Comparison of ENCODE assay signal across 1 cellular context in the genomic region with DNA sequence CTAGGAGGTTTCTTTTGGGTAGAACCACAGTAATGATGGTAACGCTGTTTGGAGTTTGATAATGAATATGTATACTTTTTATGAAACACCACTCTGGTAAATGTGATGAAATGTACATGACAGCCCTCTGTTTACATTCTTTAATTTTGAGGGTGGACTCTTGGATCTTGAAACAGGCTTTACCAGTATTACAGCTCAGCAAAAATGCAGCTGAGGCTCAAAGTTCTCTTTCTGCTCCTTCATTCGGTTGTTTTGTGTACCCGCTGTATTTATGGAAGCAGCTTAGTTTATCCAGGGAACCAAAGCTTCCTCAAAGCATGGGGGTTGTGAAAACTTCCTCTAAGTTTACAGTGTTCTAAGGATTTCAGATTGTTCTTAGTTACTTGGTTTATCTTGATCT.
TF ChIP-seq lines count a peak whose summit lies in the region.

No MANE protein-coding gene starts in this region.

TF ChIP-seq in HepG2, 621 proteins besides CTCF, POLR2A, EP300 and RAD21 (continued from another document and continues in another):
- no peak for TF ChIP-seq ZNF276 (CRISPR knock-in tag; IDR thresholded peaks at IDR 0.05; ENCODE audit: low read depth)
- no peak for TF ChIP-seq ZKSCAN1 (IDR thresholded peaks at IDR 0.05; ENCODE audit: low read length)
- TF ChIP-seq ISL2 (CRISPR knock-in tag; IDR thresholded peaks at IDR 0.05) = peak; percentile 87
- TF ChIP-seq PCBP1 (IDR thresholded peaks at IDR 0.05; ENCODE audit: borderline replicate concordance, low read depth, low read length) = no peak
- no peak for TF ChIP-seq ZNF512 (CRISPR knock-in tag; IDR thresholded peaks at IDR 0.05)
- no peak for TF ChIP-seq ZNF790 (CRISPR knock-in tag; IDR thresholded peaks at IDR 0.05; ENCODE audit: borderline replicate concordance)
- no peak for TF ChIP-seq KLF15 (CRISPR knock-in tag; IDR thresholded peaks at IDR 0.05; ENCODE audit: borderline replicate concordance)
- TF ChIP-seq ZIK1 (CRISPR knock-in tag; IDR thresholded peaks at IDR 0.05; ENCODE audit: borderline replicate concordance, low read depth) = no peak
- TF ChIP-seq ZEB1 (IDR thresholded peaks at IDR 0.05; ENCODE audit: insufficient replicate concordance, low read depth) = no peak
- TF ChIP-seq BRCA1 (CRISPR knock-in tag; IDR thresholded peaks at IDR 0.05) = no peak
- no peak for TF ChIP-seq ZNF468 (CRISPR knock-in tag; IDR thresholded peaks at IDR 0.05)
- TF ChIP-seq, protein P1, sequence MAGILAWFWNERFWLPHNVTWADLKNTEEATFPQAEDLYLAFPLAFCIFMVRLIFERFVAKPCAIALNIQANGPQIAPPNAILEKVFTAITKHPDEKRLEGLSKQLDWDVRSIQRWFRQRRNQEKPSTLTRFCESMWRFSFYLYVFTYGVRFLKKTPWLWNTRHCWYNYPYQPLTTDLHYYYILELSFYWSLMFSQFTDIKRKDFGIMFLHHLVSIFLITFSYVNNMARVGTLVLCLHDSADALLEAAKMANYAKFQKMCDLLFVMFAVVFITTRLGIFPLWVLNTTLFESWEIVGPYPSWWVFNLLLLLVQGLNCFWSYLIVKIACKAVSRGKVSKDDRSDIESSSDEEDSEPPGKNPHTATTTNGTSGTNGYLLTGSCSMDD (CRISPR knock-in tag; IDR thresholded peaks at IDR 0.05) = no peak
- TF ChIP-seq CCAR2 (optimal IDR thresholded peaks at IDR 0.05; ENCODE audit: low read depth, low read length) = no peak
- TF ChIP-seq CEBPG (CRISPR knock-in tag; IDR thresholded peaks at IDR 0.05) = peak; percentile 78
- TF ChIP-seq, protein P2, sequence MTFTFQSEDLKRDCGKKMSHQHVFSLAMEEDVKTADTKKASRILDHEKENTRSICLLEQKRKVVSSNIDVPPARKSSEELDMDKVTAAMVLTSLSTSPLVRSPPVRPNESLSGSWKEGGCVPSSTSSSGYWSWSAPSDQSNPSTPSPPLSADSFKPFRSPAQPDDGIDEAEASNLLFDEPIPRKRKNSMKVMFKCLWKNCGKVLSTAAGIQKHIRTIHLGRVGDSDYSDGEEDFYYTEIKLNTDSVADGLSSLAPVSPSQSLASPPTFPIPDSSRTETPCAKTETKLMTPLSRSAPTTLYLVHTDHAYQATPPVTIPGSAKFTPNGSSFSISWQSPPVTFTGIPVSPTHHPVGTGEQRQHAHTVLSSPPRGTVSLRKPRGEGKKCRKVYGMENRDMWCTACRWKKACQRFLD (CRISPR knock-in tag; IDR thresholded peaks at IDR 0.05; ENCODE audit: borderline replicate concordance) = no peak
- TF ChIP-seq ASH2L (IDR thresholded peaks at IDR 0.05; ENCODE audit: insufficient read length, low read depth, low read length) = peak; percentile 63
- TF ChIP-seq SP2 (CRISPR knock-in tag; IDR thresholded peaks at IDR 0.05) = no peak
- TF ChIP-seq ZNF230 (CRISPR knock-in tag; IDR thresholded peaks at IDR 0.05) = no peak
- TF ChIP-seq DR1 (CRISPR knock-in tag; IDR thresholded peaks at IDR 0.05) = no peak
- no peak for TF ChIP-seq ZNF138 (CRISPR knock-in tag; IDR thresholded peaks at IDR 0.05; ENCODE audit: low read depth)
- TF ChIP-seq, protein P3, sequence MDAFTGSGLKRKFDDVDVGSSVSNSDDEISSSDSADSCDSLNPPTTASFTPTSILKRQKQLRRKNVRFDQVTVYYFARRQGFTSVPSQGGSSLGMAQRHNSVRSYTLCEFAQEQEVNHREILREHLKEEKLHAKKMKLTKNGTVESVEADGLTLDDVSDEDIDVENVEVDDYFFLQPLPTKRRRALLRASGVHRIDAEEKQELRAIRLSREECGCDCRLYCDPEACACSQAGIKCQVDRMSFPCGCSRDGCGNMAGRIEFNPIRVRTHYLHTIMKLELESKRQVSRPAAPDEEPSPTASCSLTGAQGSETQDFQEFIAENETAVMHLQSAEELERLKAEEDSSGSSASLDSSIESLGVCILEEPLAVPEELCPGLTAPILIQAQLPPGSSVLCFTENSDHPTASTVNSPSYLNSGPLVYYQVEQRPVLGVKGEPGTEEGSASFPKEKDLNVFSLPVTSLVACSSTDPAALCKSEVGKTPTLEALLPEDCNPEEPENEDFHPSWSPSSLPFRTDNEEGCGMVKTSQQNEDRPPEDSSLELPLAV (CRISPR knock-in tag; conservative IDR thresholded peaks at IDR 0.05; ENCODE audit: low read depth) = no peak
- no peak for TF ChIP-seq FOXC1 (CRISPR knock-in tag; IDR thresholded peaks at IDR 0.05; ENCODE audit: borderline replicate concordance)
- no peak for TF ChIP-seq RFXANK (CRISPR knock-in tag; IDR thresholded peaks at IDR 0.05)
- no peak for TF ChIP-seq KDM2A (CRISPR knock-in tag; IDR thresholded peaks at IDR 0.05; ENCODE audit: borderline replicate concordance, low read depth)
- no peak for TF ChIP-seq ZNF772 (CRISPR knock-in tag; IDR thresholded peaks at IDR 0.05)
- 0 out of 2 replicates have a peak, but pooled peaks have one; percentile 12 for TF ChIP-seq ZNF652 (CRISPR knock-in tag; IDR thresholded peaks at IDR 0.05; ENCODE audit: borderline replicate concordance, low read depth)
- no peak for TF ChIP-seq ZNF362 (CRISPR knock-in tag; IDR thresholded peaks at IDR 0.05; ENCODE audit: borderline replicate concordance)
- no peak for TF ChIP-seq NFATC3 (CRISPR knock-in tag; IDR thresholded peaks at IDR 0.05)
- no peak for TF ChIP-seq ZNF572 (CRISPR knock-in tag; IDR thresholded peaks at IDR 0.05)
- TF ChIP-seq, protein P4, sequence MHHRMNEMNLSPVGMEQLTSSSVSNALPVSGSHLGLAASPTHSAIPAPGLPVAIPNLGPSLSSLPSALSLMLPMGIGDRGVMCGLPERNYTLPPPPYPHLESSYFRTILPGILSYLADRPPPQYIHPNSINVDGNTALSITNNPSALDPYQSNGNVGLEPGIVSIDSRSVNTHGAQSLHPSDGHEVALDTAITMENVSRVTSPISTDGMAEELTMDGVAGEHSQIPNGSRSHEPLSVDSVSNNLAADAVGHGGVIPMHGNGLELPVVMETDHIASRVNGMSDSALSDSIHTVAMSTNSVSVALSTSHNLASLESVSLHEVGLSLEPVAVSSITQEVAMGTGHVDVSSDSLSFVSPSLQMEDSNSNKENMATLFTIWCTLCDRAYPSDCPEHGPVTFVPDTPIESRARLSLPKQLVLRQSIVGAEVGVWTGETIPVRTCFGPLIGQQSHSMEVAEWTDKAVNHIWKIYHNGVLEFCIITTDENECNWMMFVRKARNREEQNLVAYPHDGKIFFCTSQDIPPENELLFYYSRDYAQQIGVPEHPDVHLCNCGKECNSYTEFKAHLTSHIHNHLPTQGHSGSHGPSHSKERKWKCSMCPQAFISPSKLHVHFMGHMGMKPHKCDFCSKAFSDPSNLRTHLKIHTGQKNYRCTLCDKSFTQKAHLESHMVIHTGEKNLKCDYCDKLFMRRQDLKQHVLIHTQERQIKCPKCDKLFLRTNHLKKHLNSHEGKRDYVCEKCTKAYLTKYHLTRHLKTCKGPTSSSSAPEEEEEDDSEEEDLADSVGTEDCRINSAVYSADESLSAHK (CRISPR knock-in tag; IDR thresholded peaks at IDR 0.05; ENCODE audit: borderline replicate concordance) = no peak
- TF ChIP-seq, protein P5, sequence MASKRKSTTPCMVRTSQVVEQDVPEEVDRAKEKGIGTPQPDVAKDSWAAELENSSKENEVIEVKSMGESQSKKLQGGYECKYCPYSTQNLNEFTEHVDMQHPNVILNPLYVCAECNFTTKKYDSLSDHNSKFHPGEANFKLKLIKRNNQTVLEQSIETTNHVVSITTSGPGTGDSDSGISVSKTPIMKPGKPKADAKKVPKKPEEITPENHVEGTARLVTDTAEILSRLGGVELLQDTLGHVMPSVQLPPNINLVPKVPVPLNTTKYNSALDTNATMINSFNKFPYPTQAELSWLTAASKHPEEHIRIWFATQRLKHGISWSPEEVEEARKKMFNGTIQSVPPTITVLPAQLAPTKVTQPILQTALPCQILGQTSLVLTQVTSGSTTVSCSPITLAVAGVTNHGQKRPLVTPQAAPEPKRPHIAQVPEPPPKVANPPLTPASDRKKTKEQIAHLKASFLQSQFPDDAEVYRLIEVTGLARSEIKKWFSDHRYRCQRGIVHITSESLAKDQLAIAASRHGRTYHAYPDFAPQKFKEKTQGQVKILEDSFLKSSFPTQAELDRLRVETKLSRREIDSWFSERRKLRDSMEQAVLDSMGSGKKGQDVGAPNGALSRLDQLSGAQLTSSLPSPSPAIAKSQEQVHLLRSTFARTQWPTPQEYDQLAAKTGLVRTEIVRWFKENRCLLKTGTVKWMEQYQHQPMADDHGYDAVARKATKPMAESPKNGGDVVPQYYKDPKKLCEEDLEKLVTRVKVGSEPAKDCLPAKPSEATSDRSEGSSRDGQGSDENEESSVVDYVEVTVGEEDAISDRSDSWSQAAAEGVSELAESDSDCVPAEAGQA (IDR thresholded peaks at IDR 0.05; ENCODE audit: low read depth) = no peak
- TF ChIP-seq, protein P5 (CRISPR knock-in tag; IDR thresholded peaks at IDR 0.05; ENCODE audit: borderline replicate concordance) = no peak
- TF ChIP-seq, protein P6, sequence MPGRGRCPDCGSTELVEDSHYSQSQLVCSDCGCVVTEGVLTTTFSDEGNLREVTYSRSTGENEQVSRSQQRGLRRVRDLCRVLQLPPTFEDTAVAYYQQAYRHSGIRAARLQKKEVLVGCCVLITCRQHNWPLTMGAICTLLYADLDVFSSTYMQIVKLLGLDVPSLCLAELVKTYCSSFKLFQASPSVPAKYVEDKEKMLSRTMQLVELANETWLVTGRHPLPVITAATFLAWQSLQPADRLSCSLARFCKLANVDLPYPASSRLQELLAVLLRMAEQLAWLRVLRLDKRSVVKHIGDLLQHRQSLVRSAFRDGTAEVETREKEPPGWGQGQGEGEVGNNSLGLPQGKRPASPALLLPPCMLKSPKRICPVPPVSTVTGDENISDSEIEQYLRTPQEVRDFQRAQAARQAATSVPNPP (CRISPR knock-in tag; IDR thresholded peaks at IDR 0.05) = no peak
